In genomic region chr7:26343320-26343832, GRCh38 we compare ENCODE assay signal across 20 cellular contexts. TPM values are rescaled to one million over a fixed set of nuclear protein-coding genes. Genes with fewer than 3 reads are reported as not detected.
DNase-seq lines count a peak whose midpoint lies in the region; ATAC-seq and TF ChIP-seq lines count a peak whose summit lies in the region.
"Had no signal": no experiment of that assay in that cellular context is flagged by ENCODE, and none has a peak within 500 bp of the region (broad histone marks: within the 10 kb centered on the region; RNA-seq: fewer than 3 reads in every experiment).

No MANE protein-coding gene starts in this region.

- peak; percentile 33 for DNase-seq in epithelial cell of proximal tubule (ENCODE audit: low read depth)
- no peak for DNase-seq in memory B cell (ENCODE audit: low spot score in 2 of 2)
- no peak for DNase-seq in sciatic nerve (ENCODE audit: low spot score)
- DNase-seq in ecto neural progenitor cell (ENCODE audit: low spot score) = no peak
- DNase-seq in stimulated activated CD4-positive, alpha-beta T cell treated with anti-CD3 and anti-CD28 coated beads, Interleukin-4, amount 100 ng/mL, for 24 hours = no peak
- DNase-seq in Calu3 = no peak
- DNase-seq: CD4-positive, CD25-positive, alpha-beta regulatory T cell; DMS 273 treated with DMSO at 0.1 percent for 48 hours; DMS79 treated with DMSO at 0.1 percent for 48 hours; MG63; NCI-H1417; NCI-H1694 treated with DMSO at 0.1 percent for 48 hours; NCI-H2081 treated with DMSO at 0.1 percent for 48 hours; NCI-H2171 treated with DMSO at 0.1 percent for 48 hours; NCI-H524 treated with DMSO at 0.1 percent for 48 hours; NCI-H82 had no signal

- intact Hi-C loops in sciatic nerve (cut with DNase I) = no loop called here
- intact Hi-C loops in Calu3 (cut with micrococcal nuclease; ENCODE audit: unreplicated experiment) = no loop called here

- H3K27me3 Mint-ChIP-seq in memory B cell (no peaks in the 10 kb centered on the region), Calu3 (ENCODE audit: unreplicated experiment) (no peaks in the 10 kb centered on the region)
- H3K27me3 Mint-ChIP-seq: CD4-positive, CD25-positive, alpha-beta regulatory T cell had no signal

- H3K9me3 Mint-ChIP-seq in memory B cell = no peaks in the 10 kb centered on the region
- no peaks in the 10 kb centered on the region for H3K9me3 Mint-ChIP-seq in Calu3 (ENCODE audit: low read depth, unreplicated experiment)
- H3K9me3 Mint-ChIP-seq: CD4-positive, CD25-positive, alpha-beta regulatory T cell had no signal

- CTCF ChIA-PET in Calu3 (lab: Charles Lee) = no interaction called here

- H3K4me1 Mint-ChIP-seq in memory B cell = peaks cover 24% of the 10 kb centered on the region
- H3K4me1 Mint-ChIP-seq in Calu3 (ENCODE audit: low read depth, unreplicated experiment) = peaks cover 22% of the 10 kb centered on the region

- no TSS peak for BruUV-seq in Calu3 (replicated peaks; lab: Mats Ljungman, UMichigan)

- no peak overlapping the region for H3K4me3 ChIP-seq in epithelial cell of proximal tubule (ENCODE audit: low read depth, low read length)
- H3K4me3 ChIP-seq: K562, MG63 had no signal

- H3K27ac Mint-ChIP-seq in memory B cell (peak overlapping the region; percentile 28), Calu3 (ENCODE audit: unreplicated experiment) (no peak overlapping the region)
- H3K27ac Mint-ChIP-seq: CD4-positive, CD25-positive, alpha-beta regulatory T cell had no signal

- H3K36me3 Mint-ChIP-seq in memory B cell (peaks cover 33% of the 10 kb centered on the region), Calu3 (ENCODE audit: insufficient read depth, unreplicated experiment) (peaks cover 5% of the 10 kb centered on the region)

- no peak for TF ChIP-seq CTCF in epithelial cell of proximal tubule (conservative IDR thresholded peaks at IDR 0.05; ENCODE audit: low read depth, low read length)
- no peak for TF ChIP-seq CTCF in Calu3 (IDR thresholded peaks at IDR 0.05; ENCODE audit: unreplicated experiment)

- ATAC-seq in memory B cell (ENCODE audit: low read depth) (no peak), sciatic nerve (peak; percentile 74), HG03139 (IDR thresholded peaks at IDR 0.05; ENCODE audit: unreplicated experiment) (no peak)
- ATAC-seq: K562, Panc1 had no signal

- H3K4me3 Mint-ChIP-seq in memory B cell (no peak overlapping the region), Calu3 (ENCODE audit: low read depth, unreplicated experiment) (no peak overlapping the region)
- H3K4me3 Mint-ChIP-seq: CD4-positive, CD25-positive, alpha-beta regulatory T cell had no signal

RNA-seq across cellular contexts. Expression of gene SNX10, which starts 51.7 kb away (rescaled TPM):
- total RNA-seq in epithelial cell of proximal tubule (18.8 and 29.0 TPM in 2 replicates), sciatic nerve (7.0 TPM), Calu3 (2022) (19.6 and 22.1 TPM in 2 replicates)
- total RNA-seq: LHCN-M2 had no signal
